ENCODE assay signal across 8 cellular contexts in the genomic region with DNA sequence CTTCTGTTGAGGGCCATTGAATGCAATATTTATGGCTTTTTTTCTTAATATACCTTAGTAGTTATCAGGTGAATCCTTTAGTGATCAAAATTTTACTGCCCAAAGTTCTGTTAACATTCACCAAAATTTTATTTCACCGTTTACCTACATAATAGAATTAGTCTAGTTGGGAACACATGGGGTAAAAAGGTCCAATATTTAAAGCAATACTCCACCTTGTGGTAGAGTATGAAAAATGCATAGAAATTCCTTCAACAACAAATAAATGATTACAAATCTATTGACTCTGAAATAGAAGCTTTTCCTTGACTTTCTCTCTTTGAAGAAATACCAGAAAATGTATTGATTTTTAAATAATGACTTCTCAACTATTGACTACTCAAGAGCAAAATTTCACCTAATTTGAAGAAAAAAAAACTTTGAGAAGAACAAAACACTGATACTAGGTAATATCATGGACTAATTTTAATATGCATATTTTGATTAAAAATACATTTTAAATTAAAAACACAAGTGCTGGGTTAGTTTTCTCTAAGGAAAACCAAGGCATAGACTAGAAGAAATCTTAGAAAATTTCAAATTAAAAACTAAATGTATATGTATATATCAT. TPM values are rescaled to one million over a fixed set of nuclear protein-coding genes. Genes with fewer than 3 reads are reported as not detected.
DNase-seq lines count a peak whose midpoint lies in the region; ATAC-seq, FAIRE-seq and TF ChIP-seq lines count a peak whose summit lies in the region.

No MANE protein-coding gene starts in this region.

- peak; percentile 88 for FAIRE-seq in D721Med (lab: Jason Lieb, UNC)

- in situ Hi-C loops in KBM-7 (cut with MboI; ENCODE audit: low pct_unique_long_range_greater_than_20kb, low sequenced_read_pairs), result no loop called here

- peak; percentile 44 for ATAC-seq in GM21390 (IDR thresholded peaks at IDR 0.05; ENCODE audit: unreplicated experiment)

- TF ChIP-seq CTCF in D721Med (IDR thresholded peaks at IDR 0.05; ENCODE audit: insufficient read depth, missing control alignments), result peak; percentile 73
- TF ChIP-seq CTCF in fibroblast of pulmonary artery (IDR thresholded peaks at IDR 0.05; ENCODE audit: low read length, missing control alignments), result peak; percentile 63

- H3K4me3 ChIP-seq in fibroblast of pulmonary artery (replicated peaks; ENCODE audit: low read depth, low read length), result no peak overlapping the region

- DNase-seq in D721Med (ENCODE audit: insufficient read length, low spot score) (no peak), KBM-7 (peak; percentile 48), SK-N-DZ (ENCODE audit: low spot score) (peak; percentile 47), fibroblast of pulmonary artery (ENCODE audit: low read depth) (peak; percentile 58), superior temporal gyrus (ENCODE audit: extremely low spot score) (peak; percentile 77), ureter (ENCODE audit: low spot score) (no peak)
- DNase-seq in activated naive CD4-positive, alpha-beta T cell treated with anti-CD3 and anti-CD28 coated beads, Interleukin-2, amount 50 U/mL, for 16 hours, result no peak

RNA-seq across cellular contexts. Expression of a gene that starts 43.3 kb away (rescaled TPM):
- polyA plus RNA-seq in SK-N-DZ (2014; cell fraction: cytosol; rRNA removed), result 18.7 and 20.2 TPM in 2 replicates
- polyA plus RNA-seq in SK-N-DZ (2014; cell fraction: nucleus; rRNA removed), result 14.1 and 24.6 TPM in 2 replicates
- total RNA-seq in ureter, result 20.5 TPM

Comparison
In these comparisons a context has a peak if more than half of its experiments do, and no peak if none do; other contexts are left out.
1. DNase-seq: peak in KBM-7 (single experiment), SK-N-DZ (single experiment), fibroblast of pulmonary artery (single experiment) and superior temporal gyrus (single experiment); none in D721Med (single experiment), ureter (single experiment) and activated naive CD4-positive, alpha-beta T cell treated with anti-CD3 and anti-CD28 coated beads, Interleukin-2, amount 50 U/mL, for 16 hours (single experiment).